ENCODE assay signal across 14 cellular contexts in the genomic region with DNA sequence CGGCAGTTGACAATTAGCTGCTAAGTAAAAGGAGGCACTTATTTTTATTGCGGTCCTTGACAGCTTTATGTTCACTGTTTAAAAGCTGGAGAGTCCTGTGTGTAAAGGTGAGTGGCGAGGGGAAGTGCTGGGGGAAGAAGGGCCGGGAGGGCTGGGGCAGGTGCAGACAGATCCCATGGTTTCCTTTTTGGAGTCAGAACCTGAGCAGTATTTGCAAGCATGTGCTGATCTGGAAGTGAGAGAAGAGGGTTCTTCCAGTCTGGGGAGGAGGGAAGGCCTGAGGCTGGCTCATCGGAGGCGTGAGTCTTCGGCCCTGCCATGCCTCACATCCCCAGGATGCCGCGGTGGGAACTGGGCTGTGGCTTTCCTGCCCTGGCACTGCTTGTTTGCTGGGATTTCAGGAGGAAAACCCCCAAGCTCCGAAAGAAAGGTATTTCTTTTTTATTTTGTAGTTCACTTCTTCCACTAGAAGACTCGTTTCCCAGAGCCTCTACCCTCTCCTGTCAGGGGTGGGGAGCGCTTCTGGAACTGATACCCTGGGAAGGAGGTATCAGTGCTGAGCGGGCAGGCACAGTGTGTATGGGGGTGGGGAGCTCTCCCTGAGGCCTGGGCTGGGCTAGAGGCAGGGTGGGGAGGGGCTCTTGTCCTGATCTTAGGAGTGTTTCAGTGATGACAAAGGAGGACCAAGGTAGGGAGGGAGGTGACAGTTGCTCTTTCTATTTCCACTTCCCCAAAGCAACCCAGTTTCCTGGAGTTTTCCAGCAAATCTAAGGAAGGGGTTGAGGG.
DNase-seq lines count a peak whose midpoint lies in the region; ATAC-seq lines count a peak whose summit lies in the region.
"Had no signal": no experiment of that assay in that cellular context is flagged by ENCODE, and none has a peak within 500 bp of the region (broad histone marks: within the 10 kb centered on the region; RNA-seq: fewer than 3 reads in every experiment).

No MANE protein-coding gene starts in this region.

- H3K27ac ChIP-seq in CD8-positive, alpha-beta memory T cell (ENCODE audit: low read depth, low read length), result no peak overlapping the region
- H3K27ac ChIP-seq: HL-60, WERI-Rb-1 had no signal

- no peaks in the 10 kb centered on the region for H3K27me3 Mint-ChIP-seq in CD8-positive, alpha-beta memory T cell
- no peaks in the 10 kb centered on the region for H3K27me3 Mint-ChIP-seq in activated CD8-positive, alpha-beta T cell treated with anti-CD3 and anti-CD28 coated beads, Interleukin-2, amount 10 ng/mL, durations not matched to agents 7 days and 5 days (ENCODE audit: low read depth)
- no peaks in the 10 kb centered on the region for H3K27me3 Mint-ChIP-seq in naive B cell

- no peak for DNase-seq in CD8-positive, alpha-beta memory T cell
- peak; percentile 65 for DNase-seq in NCI-H1105 (lab: John Stamatoyannopoulos, UW)
- no peak for DNase-seq in activated CD8-positive, alpha-beta T cell treated with anti-CD3 and anti-CD28 coated beads, Interleukin-2, amount 10 ng/mL, durations not matched to agents 7 days and 5 days
- DNase-seq in naive B cell, result no peak
- no peak for DNase-seq in ecto neural progenitor cell (ENCODE audit: low spot score)
- no peak for DNase-seq in NOMO-1 treated with dmso at 0.1 percent for 144 hours (lab: John Stamatoyannopoulos, UW; ENCODE audit: unreplicated experiment)
- DNase-seq: Caco-2, MV-4-11, upper lobe of left lung, WERI-Rb-1 had no signal

- ATAC-seq in activated CD8-positive, alpha-beta T cell treated with anti-CD3 and anti-CD28 coated beads, Interleukin-2, amount 10 ng/mL, durations not matched to agents 7 days and 5 days, result no peak
- no peak for ATAC-seq in naive B cell (ENCODE audit: low read depth in 2 of 2)
- no peak for ATAC-seq in HG02798 (IDR thresholded peaks at IDR 0.05; ENCODE audit: poor library complexity, unreplicated experiment)
- no peak for ATAC-seq in GM21381 (IDR thresholded peaks at IDR 0.05; ENCODE audit: unreplicated experiment)

- no peak overlapping the region for H3K4me3 ChIP-seq in CD8-positive, alpha-beta memory T cell (ENCODE audit: low read length)
- H3K4me3 ChIP-seq: lung, upper lobe of left lung had no signal

- H3K4me1 ChIP-seq in CD8-positive, alpha-beta memory T cell (ENCODE audit: insufficient read depth, low read length), result peaks cover 49% of the 10 kb centered on the region
- H3K4me1 ChIP-seq: Caco-2 had no signal

- H3K9me3 ChIP-seq in CD8-positive, alpha-beta memory T cell (ENCODE audit: low read length), result no peaks in the 10 kb centered on the region
- H3K9me3 ChIP-seq: Caco-2, upper lobe of left lung had no signal

- CTCF ChIA-PET in CD8-positive, alpha-beta memory T cell (lab: Charles Lee), result interaction anchor here (1.1 to 3.8 kb wide), 3 partner anchors 22 to 108 kb away, joined by 3 to 15 read pairs (median 3); no protein-coding TSS in a partner anchor
- CTCF ChIA-PET in activated CD8-positive, alpha-beta T cell treated with anti-CD3 and anti-CD28 coated beads, Interleukin-2, amount 10 ng/mL, durations not matched to agents 7 days and 5 days (lab: Charles Lee), result interaction anchor here (2.0 kb wide), 1 partner anchor 48 kb away, joined by 8 read pairs; no protein-coding TSS in a partner anchor

- H3K36me3 Mint-ChIP-seq in CD8-positive, alpha-beta memory T cell, result peaks cover 21 to 55% (median 36%) of the 10 kb centered on the region in 3 donors
- peaks cover 65% of the 10 kb centered on the region for H3K36me3 Mint-ChIP-seq in activated CD8-positive, alpha-beta T cell treated with anti-CD3 and anti-CD28 coated beads, Interleukin-2, amount 10 ng/mL, durations not matched to agents 7 days and 5 days (ENCODE audit: low read depth)
- peaks cover 46 to 48% of the 10 kb centered on the region in 2 donors for H3K36me3 Mint-ChIP-seq in naive B cell

- POLR2A ChIA-PET in CD8-positive, alpha-beta memory T cell (lab: Charles Lee), result interaction anchor here (0.6 kb wide), 1 partner anchor 43 kb away, joined by 3 read pairs; no protein-coding TSS in a partner anchor
- POLR2A ChIA-PET in activated CD8-positive, alpha-beta T cell treated with anti-CD3 and anti-CD28 coated beads, Interleukin-2, amount 10 ng/mL, durations not matched to agents 7 days and 5 days (lab: Charles Lee), result interaction anchor here (1.2 kb wide), 1 partner anchor 24 kb away, joined by 3 read pairs; no protein-coding TSS in a partner anchor

- H3K27me3 ChIP-seq in CD8-positive, alpha-beta memory T cell (ENCODE audit: insufficient read depth, low read length, poor library complexity, severe bottlenecking), result no peaks in the 10 kb centered on the region
- H3K27me3 ChIP-seq: upper lobe of left lung had no signal

- H3K4me3 Mint-ChIP-seq in CD8-positive, alpha-beta memory T cell, result peak overlapping the region in 1 of 7 donors; percentile 11
- H3K4me3 Mint-ChIP-seq in activated CD8-positive, alpha-beta T cell treated with anti-CD3 and anti-CD28 coated beads, Interleukin-2, amount 10 ng/mL, durations not matched to agents 7 days and 5 days, result no peak overlapping the region
- H3K4me3 Mint-ChIP-seq in naive B cell, result peak overlapping the region in 1 of 8 donors; percentile 57

- no peaks in the 10 kb centered on the region for H3K9me3 Mint-ChIP-seq in CD8-positive, alpha-beta memory T cell
- H3K9me3 Mint-ChIP-seq in activated CD8-positive, alpha-beta T cell treated with anti-CD3 and anti-CD28 coated beads, Interleukin-2, amount 10 ng/mL, durations not matched to agents 7 days and 5 days (ENCODE audit: insufficient read depth), result no peaks in the 10 kb centered on the region
- peaks cover 0 to 5% (median 0%) of the 10 kb centered on the region in 7 donors for H3K9me3 Mint-ChIP-seq in naive B cell

- peak overlapping the region; percentile 80 to 97 (median 86) for H3K27ac Mint-ChIP-seq in CD8-positive, alpha-beta memory T cell
- peak overlapping the region; percentile 48 for H3K27ac Mint-ChIP-seq in activated CD8-positive, alpha-beta T cell treated with anti-CD3 and anti-CD28 coated beads, Interleukin-2, amount 10 ng/mL, durations not matched to agents 7 days and 5 days
- H3K27ac Mint-ChIP-seq in naive B cell, result peak overlapping the region; percentile 74 to 90 (median 88)

- peaks cover 55 to 68% (median 61%) of the 10 kb centered on the region in 3 donors for H3K4me1 Mint-ChIP-seq in CD8-positive, alpha-beta memory T cell
- H3K4me1 Mint-ChIP-seq in activated CD8-positive, alpha-beta T cell treated with anti-CD3 and anti-CD28 coated beads, Interleukin-2, amount 10 ng/mL, durations not matched to agents 7 days and 5 days (ENCODE audit: low read depth), result peaks cover 39% of the 10 kb centered on the region
- H3K4me1 Mint-ChIP-seq in naive B cell, result peaks cover 47 to 68% (median 59%) of the 10 kb centered on the region in 3 donors

- H3K36me3 ChIP-seq in CD8-positive, alpha-beta memory T cell (ENCODE audit: insufficient read depth, low read length), result peaks cover 72% of the 10 kb centered on the region
- H3K36me3 ChIP-seq: WERI-Rb-1 had no signal
